Comparison of ENCODE assay signal across 9 cellular contexts in the genomic region with DNA sequence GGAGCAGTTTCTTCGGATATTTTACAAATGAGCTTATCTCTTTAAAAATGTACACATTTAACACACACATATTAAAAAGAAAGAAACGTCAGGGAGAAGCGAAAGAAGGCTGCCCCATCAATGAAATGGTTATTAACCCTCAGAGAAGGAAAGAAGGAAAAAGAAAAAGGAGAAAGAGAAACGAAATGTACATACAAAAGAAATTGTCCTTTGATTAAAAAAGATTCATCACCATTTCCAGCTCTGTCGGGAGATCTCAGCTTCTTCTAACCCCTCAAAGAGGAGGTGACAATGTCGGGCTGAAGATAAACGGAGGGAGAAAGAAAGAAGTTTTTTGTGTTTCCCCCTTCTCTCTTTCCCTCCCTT. TPM values are rescaled to one million over a fixed set of nuclear protein-coding genes. Genes with fewer than 3 reads are reported as not detected.
DNase-seq lines count a peak whose midpoint lies in the region; ATAC-seq, FAIRE-seq and TF ChIP-seq lines count a peak whose summit lies in the region.
"Had no signal": no experiment of that assay in that cellular context is flagged by ENCODE, and none has a peak within 500 bp of the region (broad histone marks: within the 10 kb centered on the region; RNA-seq: fewer than 3 reads in every experiment).

No MANE protein-coding gene starts in this region.

- no peaks in the 10 kb centered on the region for H3K9me3 Mint-ChIP-seq in activated naive CD4-positive, alpha-beta T cell treated with anti-CD3 and anti-CD28 coated beads, Interleukin-2, amount 10 ng/mL, durations not matched to agents 7 days and 5 days
- no peaks in the 10 kb centered on the region for H3K9me3 Mint-ChIP-seq in memory B cell

- no peak for TF ChIP-seq RAD21 in GM12878 (IDR thresholded peaks at IDR 0.05; ENCODE audit: insufficient read depth, low read depth, low read length)

- peak overlapping the region; percentile 94 for H3K9ac ChIP-seq in GM12878 (ENCODE audit: control insufficient read depth, insufficient read depth, low read length)

- CTCF ChIA-PET in activated naive CD4-positive, alpha-beta T cell treated with anti-CD3 and anti-CD28 coated beads, Interleukin-2, amount 10 ng/mL, durations not matched to agents 7 days and 5 days (lab: Charles Lee): interaction anchor here (1.0 to 1.9 kb wide), 3 partner anchors 10 to 286 kb away, joined by 3 to 6 read pairs (median 3); no protein-coding TSS in a partner anchor
- CTCF ChIA-PET in GM12878 (lab: Yijun Ruan, JAX): interaction anchor here (0.6 to 10.6 kb wide), 25 partner anchors 12 to 463 kb away, joined by 3 to 105 read pairs (median 6); no protein-coding TSS in a partner anchor

- peaks cover 32% of the 10 kb centered on the region for H3K4me1 Mint-ChIP-seq in activated naive CD4-positive, alpha-beta T cell treated with anti-CD3 and anti-CD28 coated beads, Interleukin-2, amount 10 ng/mL, durations not matched to agents 7 days and 5 days
- peaks cover 18% of the 10 kb centered on the region for H3K4me1 Mint-ChIP-seq in memory B cell

- RAD21 ChIA-PET in GM12878 (lab: Charles Lee; ENCODE audit: unreplicated experiment): interaction anchor here (0.7 to 27.1 kb wide), 19 partner anchors 10 to 1166 kb away, joined by 3 to 540 read pairs (median 6); no protein-coding TSS in a partner anchor

- SMC1A ChIA-PET in GM12878 (lab: Charles Lee; ENCODE audit: uncharacterized antibody, unreplicated experiment): interaction anchor here (0.7 to 24.8 kb wide), 22 partner anchors 15 to 462 kb away, joined by 3 to 467 read pairs (median 6); no protein-coding TSS in a partner anchor

- H3K4me1 ChIP-seq in GM12878 (ENCODE audit: control insufficient read depth, insufficient read depth, low read length) (no peaks in the 10 kb centered on the region), tibial nerve (peaks cover 0 to 55% (median 19%) of the 10 kb centered on the region in 4 donors)

- no peaks in the 10 kb centered on the region for H3K27me3 ChIP-seq in GM12878 (replicated peaks in 1 of 2; ENCODE audit: control insufficient read depth in 2 of 2, insufficient read depth in 2 of 2, low read length in 1 of 2)
- H3K27me3 ChIP-seq in tibial nerve: no peaks in the 10 kb centered on the region

- no peaks in the 10 kb centered on the region for H4K20me1 ChIP-seq in GM12878 (ENCODE audit: control insufficient read depth, insufficient read depth)

- intact Hi-C loops in GM12878 (cut with micrococcal nuclease; ENCODE audit: unreplicated experiment): loop anchor here (1.0 to 10.0 kb wide), 2 partner anchors 132 to 1585 kb away; no protein-coding TSS in a partner anchor

- TF ChIP-seq POLR2A in GM12878 (IDR thresholded peaks at IDR 0.05; ENCODE audit: low read depth, low read length) (no peak), tibial nerve (IDR thresholded peaks at IDR 0.05) (no peak)

- peak overlapping the region; percentile 47 for H2AFZ ChIP-seq in GM12878 (ENCODE audit: control insufficient read depth, low read depth, low read length)

- H3K36me3 ChIP-seq in GM12878 (ENCODE audit: control insufficient read depth in 2 of 2, insufficient read depth in 2 of 2, low read length in 1 of 2) (no peaks in the 10 kb centered on the region), tibial nerve (no peaks in the 10 kb centered on the region)

- peak overlapping the region; percentile 19; the same call in 1 of the 2 replicates for H3K4me2 ChIP-seq in GM12878 (ENCODE audit: control insufficient read depth, insufficient read depth)

- H3K36me3 Mint-ChIP-seq in activated naive CD4-positive, alpha-beta T cell treated with anti-CD3 and anti-CD28 coated beads, Interleukin-2, amount 10 ng/mL, durations not matched to agents 7 days and 5 days: no peaks in the 10 kb centered on the region
- H3K36me3 Mint-ChIP-seq in memory B cell: no peaks in the 10 kb centered on the region

- peak overlapping the region; percentile 58 for H3K27ac Mint-ChIP-seq in activated naive CD4-positive, alpha-beta T cell treated with anti-CD3 and anti-CD28 coated beads, Interleukin-2, amount 10 ng/mL, durations not matched to agents 7 days and 5 days
- peak overlapping the region; percentile 26 for H3K27ac Mint-ChIP-seq in memory B cell

- BruUV-seq in GM12878 (replicated peaks; lab: Mats Ljungman, UMichigan): TSS peak; percentile 48

- H3K27me3 Mint-ChIP-seq in activated naive CD4-positive, alpha-beta T cell treated with anti-CD3 and anti-CD28 coated beads, Interleukin-2, amount 10 ng/mL, durations not matched to agents 7 days and 5 days: peaks cover 54% of the 10 kb centered on the region
- peaks cover 2% of the 10 kb centered on the region for H3K27me3 Mint-ChIP-seq in memory B cell

- POLR2A ChIA-PET in GM12878 (lab: Charles Lee): interaction anchor here (0.7 to 13.2 kb wide), 13 partner anchors 10 to 595 kb away, joined by 3 to 232 read pairs (median 5); no protein-coding TSS in a partner anchor

- TF ChIP-seq EP300 in GM12878 (IDR thresholded peaks at IDR 0.05; ENCODE audit: borderline replicate concordance in 1 of 2, control insufficient read depth in 1 of 2, low read depth in 2 of 2, low read length in 2 of 2) (no peak), tibial nerve (IDR thresholded peaks at IDR 0.05) (no peak)

- H3K4me3 ChIP-seq in GM12878 (peak overlapping the region; percentile 84), tibial nerve (peak overlapping the region; percentile 47 to 99 (median 88))

- WGBS in GM12878 (ENCODE audit: insufficient coverage, insufficient replicate concordance, low lambda C conversion rate, missing lambda C conversion rate): 1% methylated on average over 6 of the region's 7 CpGs
- WGBS in tibial nerve, 2 donors: 1% methylated on average over 7 of the region's 7 CpGs

- in situ Hi-C loops in GM12878 (cut with MboI): loop anchor here (5.0 to 10.0 kb wide), 3 partner anchors 128 to 463 kb away; no protein-coding TSS in a partner anchor

- H3K79me2 ChIP-seq in GM12878 (ENCODE audit: control insufficient read depth, insufficient read depth, low read length): peaks cover 92% of the 10 kb centered on the region

- H3K27ac ChIP-seq in GM12878 (ENCODE audit: control insufficient read depth, insufficient read depth) (peak overlapping the region; percentile 92), tibial nerve (peak overlapping the region; percentile 78 to 98 (median 94))

- no peak for TF ChIP-seq CTCF in GM12878 (IDR thresholded peaks at IDR 0.05 in 2 of 3, conservative IDR thresholded peaks at IDR 0.05 in 1 of 3; ENCODE audit: control insufficient read depth in 2 of 3, extremely low read depth in 1 of 3, insufficient read depth in 1 of 3, low read depth in 3 of 3, low read length in 3 of 3)
- TF ChIP-seq CTCF in tibial nerve (IDR thresholded peaks at IDR 0.05): no peak

- H3K9me3 ChIP-seq in GM12878 (replicated peaks; ENCODE audit: control insufficient read depth, insufficient read depth, low read length): no peaks in the 10 kb centered on the region; the same call in 2 of the 3 replicates
- H3K9me3 ChIP-seq in tibial nerve: no peaks in the 10 kb centered on the region

- no peak for FAIRE-seq in GM12878 (lab: Jason Lieb, UNC)
- FAIRE-seq in urothelium cell line (lab: Jason Lieb, UNC): no peak

- ATAC-seq in GM12878: no peak
- ATAC-seq in memory B cell (ENCODE audit: low read depth): no peak
- no peak for ATAC-seq in GM21619 (IDR thresholded peaks at IDR 0.05; ENCODE audit: unreplicated experiment)

- no peak for DNase-seq in activated naive CD4-positive, alpha-beta T cell treated with anti-CD3 and anti-CD28 coated beads, Interleukin-2, amount 10 ng/mL, durations not matched to agents 7 days and 5 days
- no peak for DNase-seq in activated naive CD4-positive, alpha-beta T cell treated with Interleukin-2 at 50 U/mL for 16 hours
- DNase-seq in GM12878 (ENCODE audit: low read depth, low spot score) (no peak), memory B cell (ENCODE audit: low spot score in 2 of 2) (no peak), tibial nerve (ENCODE audit: low spot score in 2 of 2) (no peak), GF-D8 (lab: John Stamatoyannopoulos, UW) (no peak), urothelium cell line (ENCODE audit: low spot score) (no peak)
- DNase-seq: NCI-H146 had no signal

- peak overlapping the region; percentile 72 for H3K4me3 Mint-ChIP-seq in activated naive CD4-positive, alpha-beta T cell treated with anti-CD3 and anti-CD28 coated beads, Interleukin-2, amount 10 ng/mL, durations not matched to agents 7 days and 5 days
- H3K4me3 Mint-ChIP-seq in memory B cell: peak overlapping the region; percentile 78

TF ChIP-seq in GM12878, 131 proteins besides CTCF, POLR2A, EP300 and RAD21 (continues in another document):
- TF ChIP-seq, protein P1, sequence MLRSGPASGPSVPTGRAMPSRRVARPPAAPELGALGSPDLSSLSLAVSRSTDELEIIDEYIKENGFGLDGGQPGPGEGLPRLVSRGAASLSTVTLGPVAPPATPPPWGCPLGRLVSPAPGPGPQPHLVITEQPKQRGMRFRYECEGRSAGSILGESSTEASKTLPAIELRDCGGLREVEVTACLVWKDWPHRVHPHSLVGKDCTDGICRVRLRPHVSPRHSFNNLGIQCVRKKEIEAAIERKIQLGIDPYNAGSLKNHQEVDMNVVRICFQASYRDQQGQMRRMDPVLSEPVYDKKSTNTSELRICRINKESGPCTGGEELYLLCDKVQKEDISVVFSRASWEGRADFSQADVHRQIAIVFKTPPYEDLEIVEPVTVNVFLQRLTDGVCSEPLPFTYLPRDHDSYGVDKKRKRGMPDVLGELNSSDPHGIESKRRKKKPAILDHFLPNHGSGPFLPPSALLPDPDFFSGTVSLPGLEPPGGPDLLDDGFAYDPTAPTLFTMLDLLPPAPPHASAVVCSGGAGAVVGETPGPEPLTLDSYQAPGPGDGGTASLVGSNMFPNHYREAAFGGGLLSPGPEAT (IDR thresholded peaks at IDR 0.05; ENCODE audit: low read depth): peak; percentile 6; the same call in 1 of the 2 replicates

RNA-seq across cellular contexts. Expression of a gene that starts 1.5 kb away (rescaled TPM):
- total RNA-seq in GM12878 (2013; cell fraction: nucleolus; rRNA removed): 1,202 and 1,210 TPM in 2 replicates
- 157 and 194 TPM in 2 replicates for total RNA-seq in GM12878 (2014; rRNA removed)
- total RNA-seq in GM12878 (2014; rRNA removed; fragmentation: Illumina TruSeq; extraction: Trizol): 171 and 187 TPM in 2 replicates
- 144 and 145 TPM in 2 replicates for total RNA-seq in GM12878 (2021)
- polyA plus RNA-seq in GM12878 (2011; ENCODE audit: low read depth): 30.5 TPM
- polyA plus RNA-seq in GM12878 (2011; rRNA removed): 266 and 327 TPM in 2 replicates
- polyA plus RNA-seq in GM12878 (2011; cell fraction: cytosol; rRNA removed): 162 and 164 TPM in 2 replicates
- polyA plus RNA-seq in GM12878 (2011; cell fraction: nucleus; rRNA removed): 169 and 268 TPM in 2 replicates
- polyA plus RNA-seq in GM12878 (2012): 37.3 and 65.8 TPM in 2 replicates
- polyA plus RNA-seq in GM12878 (2014; fragmentation: Illumina TruSeq; extraction: Trizol): 113 and 137 TPM in 2 replicates
- polyA plus RNA-seq in GM12878 (2014; fragmentation: Nextera tagmentation; extraction: Ambion mirVana): 10 to 100 TPM; 15.2 to 22.5 TPM
- 57.9 and 61.3 TPM in 2 replicates for polyA plus RNA-seq in GM12878 (2014; rRNA removed)
- polyA plus RNA-seq in GM12878 (2016; fragmentation: Nextera tagmentation; extraction: Ambion mirVana): 10 to 100 TPM; 32.9 to 34.9 TPM
- polyA minus RNA-seq in GM12878 (2011; rRNA and poly(A)+ RNA removed): 752 and 824 TPM in 2 replicates
- 283 and 316 TPM in 2 replicates for polyA minus RNA-seq in GM12878 (2011; cell fraction: cytosol; rRNA and poly(A)+ RNA removed)
- 607 and 676 TPM in 2 replicates for polyA minus RNA-seq in GM12878 (2011; cell fraction: nucleus; rRNA and poly(A)+ RNA removed)
- total RNA-seq in tibial nerve: 10 to 100 TPM; 12.1 to 24.7 (median 19.0) TPM

Comparison
In these comparisons a context has a peak if more than half of its experiments do, and no peak if none do; other contexts are left out.
1. RNA of a gene that starts 1.5 kb away (total RNA-seq): 144 to 1,210 TPM in GM12878; 12.1 to 24.7 TPM in tibial nerve; every median in the first group is over 4 times any median in the second.